Comparison of ENCODE assay signal across 19 cellular contexts in the genomic region with DNA sequence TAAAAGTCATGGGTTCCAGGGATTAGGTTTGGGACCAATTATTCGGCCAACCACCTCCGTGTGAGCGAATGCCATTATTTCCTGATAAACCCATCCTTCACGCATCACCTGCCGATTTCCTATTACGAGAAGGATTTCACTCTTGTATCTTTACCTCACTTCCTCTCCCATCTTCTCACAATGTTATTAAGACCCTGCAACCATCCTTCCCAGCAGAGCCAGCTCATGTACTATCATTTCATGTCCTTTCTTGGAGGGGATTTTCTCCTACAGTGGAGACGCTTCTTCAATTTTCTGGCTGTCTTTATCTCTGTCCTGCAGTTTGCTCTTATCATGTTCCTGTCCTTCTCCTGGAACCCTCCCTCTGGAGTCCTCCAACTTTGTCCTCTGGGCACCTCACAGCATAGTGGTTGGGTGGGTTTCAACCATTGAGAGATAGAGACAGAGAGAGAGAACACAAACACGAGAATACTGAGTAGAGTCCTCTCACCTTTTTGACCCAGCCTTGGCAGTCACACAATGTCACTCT.
"Had no signal": no experiment of that assay in that cellular context is flagged by ENCODE, and none has a peak within 500 bp of the region (broad histone marks: within the 10 kb centered on the region; RNA-seq: fewer than 3 reads in every experiment).

No MANE protein-coding gene starts in this region.

- DNase-seq: cortex of kidney; effector memory CD8-positive, alpha-beta T cell; foreskin fibroblast; gastrocnemius medialis; left ventricle myocardium superior; lower lobe of right lung; naive thymus-derived CD8-positive, alpha-beta T cell; nephron progenitor cell; nucleus accumbens; pancreas; right lobe of liver; small intestine; stimulated activated CD4-positive, alpha-beta T cell treated with anti-CD3 and anti-CD28 coated beads, Interleukin-15, amount 100 ng/mL, for 24 hours; stimulated activated CD4-positive, alpha-beta T cell treated with anti-CD3 and anti-CD28 coated beads, Interleukin-2, amount 100 ng/mL, for 48 hours; stimulated activated naive B cell treated with anti-CD40 and anti-IgM and Interleukin-4, amounts not matched to agents 10 μg/mL and 1 μg/mL and 100 μg/mL, for 72 hours; upper lobe of left lung; uterus had no signal

- H3K27ac Mint-ChIP-seq: effector memory CD8-positive, alpha-beta T cell; naive thymus-derived CD8-positive, alpha-beta T cell; nephron progenitor cell; progenitor cell of endocrine pancreas; stimulated activated naive B cell treated with anti-CD40 and anti-IgM and Interleukin-4, amounts not matched to agents 10 μg/mL and 1 μg/mL and 100 μg/mL, for 72 hours; stimulated activated naive CD8-positive, alpha-beta T cell treated with anti-CD3 and anti-CD28 coated beads, Interleukin-15, Interleukin-2, amounts not matched to agents 100 ng/mL and 50 ng/mL, for 24 hours had no signal

- H3K4me3 Mint-ChIP-seq: effector memory CD8-positive, alpha-beta T cell; naive thymus-derived CD8-positive, alpha-beta T cell; nephron progenitor cell; stimulated activated naive B cell treated with anti-CD40 and anti-IgM and Interleukin-4, amounts not matched to agents 10 μg/mL and 1 μg/mL and 100 μg/mL, for 72 hours; stimulated activated naive CD8-positive, alpha-beta T cell treated with anti-CD3 and anti-CD28 coated beads, Interleukin-15, Interleukin-2, amounts not matched to agents 100 ng/mL and 50 ng/mL, for 24 hours had no signal
